22 cellular contexts compared by ENCODE assay signal in genomic region chr7:138195207-138195606, GRCh38.
DNase-seq lines count a peak whose midpoint lies in the region; ATAC-seq, FAIRE-seq and TF ChIP-seq lines count a peak whose summit lies in the region.
"Had no signal": no experiment of that assay in that cellular context is flagged by ENCODE, and none has a peak within 500 bp of the region (broad histone marks: within the 10 kb centered on the region; RNA-seq: fewer than 3 reads in every experiment).

No MANE protein-coding gene starts in this region.

- H3K27ac ChIP-seq in GM23338 (ENCODE audit: low read depth): no peak overlapping the region
- H3K27ac ChIP-seq in PC-9: no peak overlapping the region
- no peak overlapping the region for H3K27ac ChIP-seq in pancreas
- no peak overlapping the region for H3K27ac ChIP-seq in substantia nigra (ENCODE audit: low read depth, low read length, poor library complexity, severe bottlenecking)
- H3K27ac ChIP-seq: heart right ventricle had no signal

- peaks cover 7% of the 10 kb centered on the region for H3K27me3 Mint-ChIP-seq in GM23338 (ENCODE audit: insufficient read depth, low read depth, poor library complexity)
- H3K27me3 Mint-ChIP-seq: activated naive CD8-positive, alpha-beta T cell treated with anti-CD3 and anti-CD28 coated beads, Interleukin-2, amount 10 ng/mL, durations not matched to agents 7 days and 5 days had no signal

- H3K27me3 ChIP-seq in GM23338 (ENCODE audit: insufficient read depth) (no peaks in the 10 kb centered on the region), PC-9 (ENCODE audit: insufficient read depth, low read depth) (no peaks in the 10 kb centered on the region), pancreas (no peaks in the 10 kb centered on the region)
- H3K27me3 ChIP-seq: heart right ventricle had no signal

- H3K9me2 ChIP-seq in GM23338 (ENCODE audit: insufficient read depth): peaks cover 6% of the 10 kb centered on the region; the same call in 1 of the 2 replicates
- H3K9me2 ChIP-seq in PC-9 (ENCODE audit: insufficient read depth): peaks cover 5% of the 10 kb centered on the region; the same call in 1 of the 2 replicates

- FAIRE-seq in pancreas (lab: Jason Lieb, UNC): no peak
- FAIRE-seq: colon had no signal

- ATAC-seq in GM23338 (no peak), pancreas (peak in 3 of 4 donors; percentile 30 to 68 (median 54)), GM21619 (IDR thresholded peaks at IDR 0.05; ENCODE audit: unreplicated experiment) (no peak)
- ATAC-seq: heart right ventricle, sciatic nerve, T-cell had no signal

- CTCF ChIA-PET in PC-9 (lab: Charles Lee): no interaction called here

- H3K4me3 Mint-ChIP-seq in GM23338: no peak overlapping the region
- H3K4me3 Mint-ChIP-seq: activated CD4-positive, alpha-beta T cell treated with anti-CD3 and anti-CD28 coated beads, Interleukin-2, amount 10 ng/mL, durations not matched to agents 7 days and 5 days; activated naive CD8-positive, alpha-beta T cell treated with anti-CD3 and anti-CD28 coated beads, Interleukin-2, amount 10 ng/mL, durations not matched to agents 7 days and 5 days; brain; CD8-positive, alpha-beta memory T cell; endodermal cell; immature natural killer cell; T-cell had no signal

- no peak overlapping the region for H3K4me3 ChIP-seq in GM23338
- H3K4me3 ChIP-seq in PC-9: no peak overlapping the region
- no peak overlapping the region for H3K4me3 ChIP-seq in fibroblast of villous mesenchyme (ENCODE audit: low read depth, low read length)
- H3K4me3 ChIP-seq in pancreas: no peak overlapping the region
- H3K4me3 ChIP-seq: heart right ventricle had no signal

- no peak for TF ChIP-seq CTCF in GM23338 (conservative IDR thresholded peaks at IDR 0.05; ENCODE audit: low read depth in 2 of 2)
- no peak for TF ChIP-seq CTCF in PC-9 (conservative IDR thresholded peaks at IDR 0.05)
- no peak for TF ChIP-seq CTCF in fibroblast of villous mesenchyme (IDR thresholded peaks at IDR 0.05; ENCODE audit: insufficient read depth, low read depth, low read length)
- TF ChIP-seq CTCF in pancreas (IDR thresholded peaks at IDR 0.05): no peak

- H3K36me3 Mint-ChIP-seq in GM23338 (ENCODE audit: low read depth): peaks cover 33% of the 10 kb centered on the region
- H3K36me3 Mint-ChIP-seq: activated naive CD8-positive, alpha-beta T cell treated with anti-CD3 and anti-CD28 coated beads, Interleukin-2, amount 10 ng/mL, durations not matched to agents 7 days and 5 days; brain; CD8-positive, alpha-beta memory T cell; immature natural killer cell; T-cell had no signal

- H4K20me1 ChIP-seq in GM23338 (replicated peaks; ENCODE audit: insufficient read depth): no peaks in the 10 kb centered on the region
- H4K20me1 ChIP-seq in PC-9 (ENCODE audit: insufficient read depth): no peaks in the 10 kb centered on the region

- H3K4me1 ChIP-seq in GM23338 (ENCODE audit: insufficient read depth) (peaks cover 6% of the 10 kb centered on the region; the same call in 1 of the 2 replicates), PC-9 (replicated peaks; ENCODE audit: insufficient read depth) (peaks cover 35% of the 10 kb centered on the region), pancreas (peaks cover 0 to 6% (median 0%) of the 10 kb centered on the region in 3 donors)

- H2AFZ ChIP-seq in GM23338: no peak overlapping the region
- no peak overlapping the region for H2AFZ ChIP-seq in PC-9

- no TSS peak for BruUV-seq in PC-9 (replicated peaks; lab: Mats Ljungman, UMichigan)

- H3K4me1 Mint-ChIP-seq in GM23338: peaks cover 1% of the 10 kb centered on the region; the same call in 2 of the 3 replicates
- H3K4me1 Mint-ChIP-seq: activated CD4-positive, alpha-beta T cell treated with anti-CD3 and anti-CD28 coated beads, Interleukin-2, amount 10 ng/mL, durations not matched to agents 7 days and 5 days; activated naive CD8-positive, alpha-beta T cell treated with anti-CD3 and anti-CD28 coated beads, Interleukin-2, amount 10 ng/mL, durations not matched to agents 7 days and 5 days; brain; CD8-positive, alpha-beta memory T cell; immature natural killer cell; T-cell had no signal

- H3K4me2 ChIP-seq in GM23338 (no peak overlapping the region), PC-9 (no peak overlapping the region)

- no peaks in the 10 kb centered on the region for H3F3A ChIP-seq in GM23338 (replicated peaks; ENCODE audit: low read depth)
- H3F3A ChIP-seq in PC-9 (ENCODE audit: insufficient read depth, low read depth): peaks cover 20% of the 10 kb centered on the region; the same call in 1 of the 2 replicates

- H3K9me3 ChIP-seq in PC-9 (ENCODE audit: insufficient read depth, low read depth): 0 out of 2 replicates have a peak, but pooled peaks cover 3% of the 10 kb centered on the region
- H3K9me3 ChIP-seq in pancreas: no peaks in the 10 kb centered on the region
- H3K9me3 ChIP-seq: heart right ventricle had no signal

- H3K9me3 Mint-ChIP-seq in GM23338: peaks cover 19% of the 10 kb centered on the region
- H3K9me3 Mint-ChIP-seq: activated CD4-positive, alpha-beta T cell treated with anti-CD3 and anti-CD28 coated beads, Interleukin-2, amount 10 ng/mL, durations not matched to agents 7 days and 5 days; activated naive CD8-positive, alpha-beta T cell treated with anti-CD3 and anti-CD28 coated beads, Interleukin-2, amount 10 ng/mL, durations not matched to agents 7 days and 5 days; activated T-helper 2 cell treated with anti-CD3 and anti-CD28 coated beads, Interferon-gamma antibody, Interleukin-2, Interleukin-4, amounts not matched to agents 10 μg/mL and 5 μg/mL and 100 μg/mL, durations not matched to agents 14 hours and 24 hours and 36 hours; CD8-positive, alpha-beta memory T cell; T-cell had no signal

- 51 to 61% methylated on average over 2 of the region's 2 CpGs for WGBS in pancreas, 2 donors

- POLR2A ChIA-PET in PC-9 (lab: Charles Lee; ENCODE audit: unreplicated experiment): no interaction called here

- intact Hi-C loops in PC-9 (cut with micrococcal nuclease; ENCODE audit: unreplicated experiment): no loop called here
- intact Hi-C loops in pancreas (cut with DNase I): no loop called here

- H3K36me3 ChIP-seq in GM23338 (ENCODE audit: insufficient read depth): no peaks in the 10 kb centered on the region
- no peaks in the 10 kb centered on the region for H3K36me3 ChIP-seq in PC-9 (ENCODE audit: low read depth)
- H3K36me3 ChIP-seq in pancreas: no peaks in the 10 kb centered on the region
- H3K36me3 ChIP-seq: heart right ventricle had no signal

- DNase-seq in GM23338 (ENCODE audit: low spot score): no peak
- DNase-seq in PC-9: peak; percentile 20 to 66
- peak; percentile 85 for DNase-seq in fibroblast of villous mesenchyme (ENCODE audit: low read depth)
- no peak for DNase-seq in pancreas
- DNase-seq in substantia nigra (lab: John Stamatoyannopoulos, UW): no peak
- DNase-seq in AML-193 (lab: John Stamatoyannopoulos, UW): no peak
- DNase-seq in NCI-H510A (lab: John Stamatoyannopoulos, UW): no peak
- DNase-seq: activated CD4-positive, alpha-beta T cell treated with anti-CD3 and anti-CD28 coated beads, Interleukin-2, amount 10 ng/mL, durations not matched to agents 7 days and 5 days; activated naive CD8-positive, alpha-beta T cell treated with anti-CD3 and anti-CD28 coated beads, Interleukin-2, amount 10 ng/mL, durations not matched to agents 7 days and 5 days; CD8-positive, alpha-beta memory T cell; endodermal cell; heart right ventricle; immature natural killer cell; NCI-H1436; NCI-H82; occipital lobe; T-cell had no signal

- 0 out of 2 replicates have a peak overlapping the region, but pooled peaks have one; percentile 28 for H3K27ac Mint-ChIP-seq in GM23338
- H3K27ac Mint-ChIP-seq: activated CD4-positive, alpha-beta T cell treated with anti-CD3 and anti-CD28 coated beads, Interleukin-2, amount 10 ng/mL, durations not matched to agents 7 days and 5 days; activated naive CD8-positive, alpha-beta T cell treated with anti-CD3 and anti-CD28 coated beads, Interleukin-2, amount 10 ng/mL, durations not matched to agents 7 days and 5 days; activated T-helper 2 cell treated with anti-CD3 and anti-CD28 coated beads, Interferon-gamma antibody, Interleukin-2, Interleukin-4, amounts not matched to agents 10 μg/mL and 5 μg/mL and 100 μg/mL, durations not matched to agents 14 hours and 24 hours and 36 hours; brain; CD8-positive, alpha-beta memory T cell; endodermal cell; immature natural killer cell; T-cell had no signal

- no peaks in the 10 kb centered on the region for H3K79me2 ChIP-seq in GM23338 (replicated peaks; ENCODE audit: insufficient read depth)
- no peaks in the 10 kb centered on the region for H3K79me2 ChIP-seq in PC-9 (ENCODE audit: low read depth)

TF ChIP-seq in GM23338, 12 proteins besides CTCF, POLR2A, EP300 and RAD21:
- TF ChIP-seq EZH2 (IDR thresholded peaks at IDR 0.05; ENCODE audit: low read depth, unreplicated experiment) (no peak), EZH2phosphoT487 (IDR thresholded peaks at IDR 0.05; ENCODE audit: unreplicated experiment) (no peak), STAT1 (IDR thresholded peaks at IDR 0.05; ENCODE audit: unreplicated experiment) (no peak), POLR2AphosphoS5 (IDR thresholded peaks at IDR 0.05; ENCODE audit: low read depth) (no peak), ZNF114 (CRISPR knock-in tag; IDR thresholded peaks at IDR 0.05) (no peak), NANOG (IDR thresholded peaks at IDR 0.05; ENCODE audit: borderline replicate concordance) (no peak)

Comparison
In these comparisons a context has a peak if more than half of its experiments do, and no peak if none do; other contexts are left out.
1. ATAC-seq: peak in pancreas (3 of 4); none in GM23338 (single experiment) and GM21619 (single experiment).
2. DNase-seq: peak in PC-9 (2 of 2) and fibroblast of villous mesenchyme (single experiment); none in GM23338 (single experiment), pancreas (0 of 6), substantia nigra (0 of 49), AML-193 (0 of 2) and NCI-H510A (single experiment).